ENCODE assay signal across 21 cellular contexts in genomic region chr17:31673076-31673475, GRCh38.
A peak's percentile ranks its signal among the peaks of the same experiment; 100 is the strongest.
DNase-seq lines count a peak whose midpoint lies in the region; ATAC-seq, FAIRE-seq and TF ChIP-seq lines count a peak whose summit lies in the region.
"Had no signal": no experiment of that assay in that cellular context is flagged by ENCODE, and none has a peak within 500 bp of the region (broad histone marks: within the 10 kb centered on the region; RNA-seq: fewer than 3 reads in every experiment).

No MANE protein-coding gene starts in this region.

- H3K79me2 ChIP-seq in H9 (ENCODE audit: insufficient read depth, low read length) = no peaks in the 10 kb centered on the region
- no peaks in the 10 kb centered on the region for H3K79me2 ChIP-seq in trophoblast cell (ENCODE audit: control insufficient read depth, insufficient read depth, low read length, poor library complexity)

- H3K36me3 Mint-ChIP-seq in H9 (ENCODE audit: insufficient read depth in 1 of 3, low read depth in 3 of 3) = peaks cover 3 to 5% (median 3%) of the 10 kb centered on the region in 3 experiments; a peak in 3 of 7 replicates

- no peak overlapping the region for H4K12ac ChIP-seq in trophoblast cell (ENCODE audit: low read depth, low read length)

- TF ChIP-seq POLR2A in upper lobe of left lung (IDR thresholded peaks at IDR 0.05) = no peak
- no peak for TF ChIP-seq POLR2A in adrenal gland (IDR thresholded peaks at IDR 0.05)

- H4K5ac ChIP-seq in H9 (ENCODE audit: insufficient read length, low read depth, low read length) = no peak overlapping the region

- H3K4me1 ChIP-seq in H9 (ENCODE audit: insufficient read depth, low read length) = 0 out of 2 replicates have a peak, but pooled peaks cover 2% of the 10 kb centered on the region
- H3K4me1 ChIP-seq in trophoblast cell (ENCODE audit: control insufficient read depth in 1 of 2, insufficient read depth in 2 of 2, low read length in 2 of 2) = peaks cover 7 to 8% of the 10 kb centered on the region in 2 experiments
- no peaks in the 10 kb centered on the region for H3K4me1 ChIP-seq in upper lobe of left lung
- no peaks in the 10 kb centered on the region for H3K4me1 ChIP-seq in adrenal gland (replicated peaks in 1 of 2)
- H3K4me1 ChIP-seq: HAP-1 had no signal

- peak; percentile 23 for DNase-seq in H9
- no peak for DNase-seq in HTR-8/SVneo (ENCODE audit: insufficient read length, low spot score)
- peak; percentile 27 for DNase-seq in islet precursor cell
- DNase-seq in trophoblast cell = peak; percentile 53 to 66
- DNase-seq in upper lobe of left lung = no peak
- no peak for DNase-seq in adrenal gland
- DNase-seq: CD4-positive, alpha-beta memory T cell; COR-L47; HFFc6; NCI-H1092; NCI-H1417 treated with DMSO at 0.1 percent for 48 hours; NCI-H1694 treated with DMSO at 0.1 percent for 48 hours; NCI-H2081; NCI-H2227 treated with DMSO at 0.1 percent for 48 hours; NCI-H526 treated with DMSO at 0.1 percent for 48 hours; SHP77 treated with DMSO at 0.1 percent for 48 hours had no signal

- H3K23me2 ChIP-seq in H9 (ENCODE audit: insufficient read length, low read depth, low read length, poor library complexity, severe bottlenecking) = no peaks in the 10 kb centered on the region

- H3K9me3 ChIP-seq in H9 (ENCODE audit: control insufficient read depth, low read depth, low read length) = no peaks in the 10 kb centered on the region
- H3K9me3 ChIP-seq in trophoblast cell (ENCODE audit: insufficient read depth, low read depth, low read length) = peaks cover 2% of the 10 kb centered on the region
- H3K9me3 ChIP-seq in upper lobe of left lung = no peaks in the 10 kb centered on the region
- H3K9me3 ChIP-seq in adrenal gland (replicated peaks in 1 of 3) = no peaks in the 10 kb centered on the region

- TF ChIP-seq CTCF in H9 (conservative IDR thresholded peaks at IDR 0.05) (no peak), upper lobe of left lung (IDR thresholded peaks at IDR 0.05) (no peak), adrenal gland (IDR thresholded peaks at IDR 0.05) (no peak)

- H3K4me2 ChIP-seq in H9 (ENCODE audit: insufficient read depth, insufficient read length, low read length) (no peak overlapping the region), trophoblast cell (ENCODE audit: low read length) (no peak overlapping the region)
- H3K4me2 ChIP-seq: GM23338 had no signal

- H3K27me3 ChIP-seq in H9 (ENCODE audit: insufficient read depth, low read length) (no peaks in the 10 kb centered on the region), trophoblast cell (ENCODE audit: insufficient read depth, low read length) (no peaks in the 10 kb centered on the region), upper lobe of left lung (no peaks in the 10 kb centered on the region), adrenal gland (no peaks in the 10 kb centered on the region)

- no peaks in the 10 kb centered on the region for H3K36me3 ChIP-seq in trophoblast cell (ENCODE audit: control insufficient read depth in 1 of 2, insufficient read depth in 2 of 2, low read length in 2 of 2)
- no peaks in the 10 kb centered on the region for H3K36me3 ChIP-seq in upper lobe of left lung
- no peaks in the 10 kb centered on the region for H3K36me3 ChIP-seq in adrenal gland (replicated peaks in 1 of 2)
- H3K36me3 ChIP-seq: HAP-1 had no signal

- no peak for ATAC-seq in upper lobe of left lung (ENCODE audit: low FRiP score in 2 of 2)
- ATAC-seq in GM21423 (IDR thresholded peaks at IDR 0.05; ENCODE audit: unreplicated experiment) = no peak
- ATAC-seq: GM23338 had no signal

- H2AFZ ChIP-seq in H9 (ENCODE audit: low read length) (no peak overlapping the region), trophoblast cell (ENCODE audit: insufficient read depth, low read length, poor library complexity) (no peak overlapping the region)
- H2AFZ ChIP-seq: GM23338 had no signal

- FAIRE-seq in HTR-8/SVneo (lab: Jason Lieb, UNC) = peak; percentile 49
- FAIRE-seq: G401.6 had no signal

- no peaks in the 10 kb centered on the region for H4K20me1 ChIP-seq in H9 (ENCODE audit: control insufficient read depth, insufficient read depth, insufficient read length)

- H3K27ac Mint-ChIP-seq in H9 = no peak overlapping the region
- H3K27ac Mint-ChIP-seq: CD4-positive, alpha-beta memory T cell; GM23338; IgD-negative memory B cell had no signal

- no peak overlapping the region for H3K23ac ChIP-seq in H9 (ENCODE audit: insufficient read length, low read depth, low read length)
- H3K23ac ChIP-seq in trophoblast cell (ENCODE audit: low read length) = no peak overlapping the region

- H2BK5ac ChIP-seq in H9 (ENCODE audit: insufficient read length, low read length) (no peak overlapping the region), trophoblast cell (ENCODE audit: low read depth, low read length, poor library complexity) (no peak overlapping the region)

- 0 out of 4 replicates have a peak, but pooled peaks cover 0 to 4% of the 10 kb centered on the region in 2 experiments for H3K4me1 Mint-ChIP-seq in H9
- H3K4me1 Mint-ChIP-seq: GM23338, IgD-negative memory B cell had no signal

- H2BK120ac ChIP-seq in H9 (ENCODE audit: low read depth, low read length, poor library complexity, severe bottlenecking) (no peak overlapping the region), trophoblast cell (ENCODE audit: insufficient read depth, low read length, poor library complexity) (no peak overlapping the region)

- H2BK20ac ChIP-seq in H9 (ENCODE audit: low read depth, low read length, poor library complexity, severe bottlenecking) = no peak overlapping the region

- H2BK15ac ChIP-seq in H9 (ENCODE audit: low read depth, low read length) = no peak overlapping the region

- peaks cover 18% of the 10 kb centered on the region for H3K27me3 Mint-ChIP-seq in H9 (ENCODE audit: low read depth)

- H3K79me1 ChIP-seq in H9 (ENCODE audit: insufficient read depth, low read depth, low read length, poor library complexity, severe bottlenecking) = no peaks in the 10 kb centered on the region
- no peaks in the 10 kb centered on the region for H3K79me1 ChIP-seq in trophoblast cell (ENCODE audit: low read length)

- H3K27ac ChIP-seq in H9 (ENCODE audit: insufficient read length, low read depth, low read length) (no peak overlapping the region), trophoblast cell (ENCODE audit: low read depth, low read length) (no peak overlapping the region), upper lobe of left lung (no peak overlapping the region), adrenal gland (no peak overlapping the region)

- H3K9me3 Mint-ChIP-seq in H9 = peaks cover 20 to 21% of the 10 kb centered on the region in 2 experiments; a peak in 4 of 5 replicates

- H4K91ac ChIP-seq in H9 (ENCODE audit: insufficient read length, low read depth, low read length) (no peak overlapping the region), trophoblast cell (ENCODE audit: low read depth, low read length) (no peak overlapping the region)

- H3K4ac ChIP-seq in H9 (ENCODE audit: low read depth, low read length) (no peak overlapping the region), trophoblast cell (ENCODE audit: low read depth, low read length) (no peak overlapping the region)

- H2AK5ac ChIP-seq in H9 (ENCODE audit: insufficient read length, low read length) = no peak overlapping the region
- H2AK5ac ChIP-seq in trophoblast cell (ENCODE audit: low read length) = no peak overlapping the region

- no peak overlapping the region for H3T11ph ChIP-seq in H9 (ENCODE audit: low read length)

- H3K56ac ChIP-seq in H9 (ENCODE audit: insufficient read length, low read depth, low read length) = no peak overlapping the region

- no peak overlapping the region for H4K8ac ChIP-seq in H9 (replicated peaks; ENCODE audit: insufficient read length, low read depth, low read length)
- no peak overlapping the region for H4K8ac ChIP-seq in trophoblast cell (ENCODE audit: low read depth, low read length)

- H3K14ac ChIP-seq in H9 (ENCODE audit: insufficient read depth, low read length) = no peak overlapping the region
- H3K14ac ChIP-seq in trophoblast cell (ENCODE audit: low read length) = no peak overlapping the region

- H3K9ac ChIP-seq in H9 (ENCODE audit: extremely low read depth, insufficient read length, low read length) = no peak overlapping the region
- H3K9ac ChIP-seq in trophoblast cell (ENCODE audit: low read length) = no peak overlapping the region

- TF ChIP-seq EP300 in upper lobe of left lung (IDR thresholded peaks at IDR 0.05) = no peak

- H3K4me3 Mint-ChIP-seq in H9 = no peak overlapping the region
- H3K4me3 Mint-ChIP-seq: CD4-positive, alpha-beta memory T cell; GM23338; IgD-negative memory B cell had no signal

- no peak overlapping the region for H3K4me3 ChIP-seq in trophoblast cell (ENCODE audit: low read depth, low read length)
- H3K4me3 ChIP-seq in upper lobe of left lung = no peak overlapping the region
- H3K4me3 ChIP-seq in adrenal gland = no peak overlapping the region
- H3K4me3 ChIP-seq: GM23338, HAP-1 had no signal

- WGBS in H9 (ENCODE audit: extremely low coverage, insufficient read length, low lambda C conversion rate) = no CpG with 5 or more reads among the region's 8 CpGs
- WGBS in trophoblast cell (ENCODE audit: extremely low coverage, insufficient coverage, insufficient read length) = no CpG with 5 or more reads among the region's 8 CpGs
- 61 to 77% methylated on average over 8 of the region's 8 CpGs for WGBS in upper lobe of left lung, 2 donors
- WGBS in adrenal gland, 4 donors = 46 to 100% (median 71%) methylated on average over 3 to 8 of the region's 8 CpGs

- no peak overlapping the region for H3K18ac ChIP-seq in H9 (ENCODE audit: insufficient read length, low read depth, low read length)
- H3K18ac ChIP-seq in trophoblast cell (ENCODE audit: low read length) = no peak overlapping the region

- intact Hi-C loops in adrenal gland (cut with DNase I) = no loop called here

- H2BK12ac ChIP-seq in H9 (ENCODE audit: insufficient read length, low read depth, low read length) (no peak overlapping the region), trophoblast cell (ENCODE audit: low read length) (no peak overlapping the region)

Comparison
In these comparisons a context has a peak if more than half of its experiments do, and no peak if none do; other contexts are left out.
1. DNase-seq: peak in H9 (single experiment), islet precursor cell (single experiment) and trophoblast cell (2 of 2); none in HTR-8/SVneo (single experiment), upper lobe of left lung (0 of 2) and adrenal gland (0 of 7).